In genomic region chr19:50376166-50377050, GRCh38 we compare ENCODE assay signal across 8 cellular contexts. TPM values are rescaled to one million over a fixed set of nuclear protein-coding genes. Genes with fewer than 3 reads are reported as not detected.
DNase-seq lines count a peak whose midpoint lies in the region; ATAC-seq, FAIRE-seq and TF ChIP-seq lines count a peak whose summit lies in the region.

Gene NR1H2, plus strand, starts transcription at chr19:50376457. Its CDS starts 1,149 bp downstream, at chr19:50377606.

- H3K9ac ChIP-seq in OCI-LY3 (ENCODE audit: low read length) (peak within 1 kb of the TSS; percentile 88), endothelial cell of umbilical vein (replicated peaks; ENCODE audit: extremely low read depth, insufficient read depth, low read length) (peak within 1 kb of the TSS; percentile 98)

- peak within 1 kb of the TSS; percentile 99 for H3K4me3 Mint-ChIP-seq in Caco-2 (ENCODE audit: unreplicated experiment)

- 0 out of 2 replicates have a peak, but pooled peaks cover 4% of the 10 kb centered on the region for H4K20me1 ChIP-seq in OCI-LY3 (ENCODE audit: insufficient read depth, low read length)
- no peaks in the 10 kb centered on the region for H4K20me1 ChIP-seq in endothelial cell of umbilical vein (replicated peaks; ENCODE audit: control insufficient read depth, extremely low read depth, insufficient read depth, low read length)

- no peaks in the 10 kb centered on the region for H3K27me3 Mint-ChIP-seq in Caco-2 (ENCODE audit: insufficient read depth, unreplicated experiment)

- H3K4me2 ChIP-seq in OCI-LY3 (ENCODE audit: low read length) (peak within 1 kb of the TSS; percentile 79), endothelial cell of umbilical vein (ENCODE audit: insufficient read depth, low read length) (peak within 1 kb of the TSS; percentile 70)

- H3K4me3 ChIP-seq in Caco-2 (ENCODE audit: low read depth, low read length): peak within 1 kb of the TSS; percentile 72
- peak within 1 kb of the TSS; percentile 83 for H3K4me3 ChIP-seq in OCI-LY3 (ENCODE audit: low read length)
- H3K4me3 ChIP-seq in endothelial cell of umbilical vein (replicated peaks in 1 of 3; ENCODE audit: insufficient read depth in 1 of 3, low read depth in 1 of 3, low read length in 3 of 3): peak within 1 kb of the TSS; percentile 69 to 83 (median 77)

- ATAC-seq in GM21423 (IDR thresholded peaks at IDR 0.05; ENCODE audit: unreplicated experiment): peak; percentile 73

- no peaks in the 10 kb centered on the region for H3K9me1 ChIP-seq in endothelial cell of umbilical vein (replicated peaks; ENCODE audit: control insufficient read depth, extremely low read depth, insufficient read depth, low read length)

- H2AFZ ChIP-seq in OCI-LY3 (ENCODE audit: low read depth, low read length) (peak within 1 kb of the TSS; percentile 65; the same call in 1 of the 2 replicates), endothelial cell of umbilical vein (ENCODE audit: low read depth, low read length) (peak within 1 kb of the TSS; percentile 77)

- TSS peak; percentile 83 for BruUV-seq in Caco-2 (replicated peaks; lab: Mats Ljungman, UMichigan)
- no TSS peak for BruUV-seq in endothelial cell of umbilical vein (replicated peaks; lab: Mats Ljungman, UMichigan)

- POLR2A ChIA-PET in Caco-2 (lab: Charles Lee) (interaction anchor here (0.7 to 1.5 kb wide), 4 partner anchors 8 to 85 kb away, joined by 4 to 10 read pairs (median 7); partner anchors contain the start of gene KCNC3), endothelial cell of umbilical vein (lab: Charles Lee) (interaction anchor here (1.4 kb wide), 1 partner anchor 9 kb away, joined by 4 read pairs; no protein-coding TSS in a partner anchor)

- peak within 1 kb of the TSS; percentile 100 for H3K27ac Mint-ChIP-seq in Caco-2 (ENCODE audit: unreplicated experiment)

- H3K27me3 ChIP-seq in Caco-2 (replicated peaks; ENCODE audit: control insufficient read depth, insufficient read depth, low read length): no peaks in the 10 kb centered on the region
- no peaks in the 10 kb centered on the region for H3K27me3 ChIP-seq in OCI-LY3 (ENCODE audit: low read depth, low read length)
- H3K27me3 ChIP-seq in endothelial cell of umbilical vein (ENCODE audit: control insufficient read depth in 2 of 2, insufficient read depth in 2 of 2, low read length in 2 of 2): no peaks in the 10 kb centered on the region

- TF ChIP-seq POLR2A in endothelial cell of umbilical vein (IDR thresholded peaks at IDR 0.05; ENCODE audit: low read depth, low read length): peak; percentile 64

- H3K4me1 ChIP-seq in Caco-2: no peaks in the 10 kb centered on the region
- peaks cover 3% of the 10 kb centered on the region; the same call in 1 of the 2 replicates for H3K4me1 ChIP-seq in OCI-LY3 (ENCODE audit: low read length)
- peaks cover 13% of the 10 kb centered on the region for H3K4me1 ChIP-seq in endothelial cell of umbilical vein (ENCODE audit: control insufficient read depth, extremely low read depth, insufficient read depth, low read length)

- CTCF ChIA-PET in Caco-2 (lab: Charles Lee): interaction anchor here (0.5 to 1.5 kb wide), 3 partner anchors 31 to 84 kb away, joined by 3 to 13 read pairs (median 7); no protein-coding TSS in a partner anchor
- CTCF ChIA-PET in endothelial cell of umbilical vein (lab: Charles Lee): interaction anchor here (1.0 to 1.1 kb wide), 2 partner anchors 19 to 39 kb away, joined by 3 to 6 read pairs; no protein-coding TSS in a partner anchor

- intact Hi-C loops in Caco-2 (cut with micrococcal nuclease; ENCODE audit: unreplicated experiment) (loop anchor here (1.0 to 2.0 kb wide), 3 partner anchors 8 to 84 kb away; partner anchors contain the start of gene POLD1), endothelial cell of umbilical vein (cut with micrococcal nuclease) (loop anchor here (1.0 to 2.0 kb wide), 4 partner anchors 8 to 348 kb away; partner anchors contain the start of genes JOSD2 and POLD1)

- peak within 1 kb of the TSS; percentile 86 for H3K27ac ChIP-seq in OCI-LY3 (ENCODE audit: low read length)
- H3K27ac ChIP-seq in endothelial cell of umbilical vein (ENCODE audit: insufficient read depth, low read depth, low read length): peak within 1 kb of the TSS; percentile 94

- TF ChIP-seq CTCF in Caco-2 (IDR thresholded peaks at IDR 0.05; ENCODE audit: insufficient read depth in 1 of 2, low read depth in 1 of 2, low read length in 1 of 2, severe bottlenecking in 1 of 2, unreplicated experiment in 1 of 2) (no peak), OCI-LY3 (IDR thresholded peaks at IDR 0.05; ENCODE audit: low read depth, low read length) (no peak), endothelial cell of umbilical vein (IDR thresholded peaks at IDR 0.05; ENCODE audit: extremely low read depth in 1 of 2, insufficient read depth in 1 of 2, low read depth in 1 of 2, low read length in 2 of 2) (no peak)

- peaks cover 37% of the 10 kb centered on the region for H3K36me3 Mint-ChIP-seq in Caco-2 (ENCODE audit: insufficient read depth, unreplicated experiment)

- H3K36me3 ChIP-seq in Caco-2 (ENCODE audit: control insufficient read depth, insufficient read depth, low read length): peaks cover 9% of the 10 kb centered on the region
- peaks cover 28% of the 10 kb centered on the region for H3K36me3 ChIP-seq in OCI-LY3 (replicated peaks; ENCODE audit: low read depth, low read length)
- peaks cover 6 to 25% of the 10 kb centered on the region in 2 experiments for H3K36me3 ChIP-seq in endothelial cell of umbilical vein (ENCODE audit: control insufficient read depth in 2 of 2, extremely low read depth in 1 of 2, insufficient read depth in 2 of 2, low read length in 2 of 2)

- H3K9me3 Mint-ChIP-seq in Caco-2 (ENCODE audit: unreplicated experiment): no peaks in the 10 kb centered on the region

- DNase-seq in Caco-2 (peak; percentile 95 to 96), HuH-7 (ENCODE audit: low spot score) (peak; percentile 89), endothelial cell of umbilical vein (ENCODE audit: low read depth, low spot score) (peak; percentile 96), midbrain (lab: John Stamatoyannopoulos, UW) (peak; percentile 99)
- peak; percentile 95 for DNase-seq in activated CD8-positive, alpha-beta memory T cell treated with anti-CD3 and anti-CD28 coated beads, Interleukin-2, amount 50 U/mL, for 48 hours
- DNase-seq in stimulated activated CD8-positive, alpha-beta memory T cell treated with anti-CD3 and anti-CD28 coated beads, Interleukin-2, amount 100 ng/mL, for 1 hour (ENCODE audit: low read depth in 2 of 2): peak; percentile 88 to 90

- dilution Hi-C loops in endothelial cell of umbilical vein (cut with MboI; ENCODE audit: extremely low pct_ligation_motif_present, low sequenced_read_pairs): no loop called here

- peak; percentile 98 for FAIRE-seq in endothelial cell of umbilical vein (lab: Jason Lieb, UNC)

- no peaks in the 10 kb centered on the region for H3K4me1 Mint-ChIP-seq in Caco-2 (ENCODE audit: low read depth, unreplicated experiment)

- no peaks in the 10 kb centered on the region for H3K9me3 ChIP-seq in Caco-2
- H3K9me3 ChIP-seq in OCI-LY3 (ENCODE audit: insufficient read depth, low read length): no peaks in the 10 kb centered on the region
- H3K9me3 ChIP-seq in endothelial cell of umbilical vein (replicated peaks; ENCODE audit: control insufficient read depth, insufficient read depth, low read length): no peaks in the 10 kb centered on the region

- H3K79me2 ChIP-seq in OCI-LY3 (ENCODE audit: low read length): no peaks in the 10 kb centered on the region
- H3K79me2 ChIP-seq in endothelial cell of umbilical vein (ENCODE audit: control insufficient read depth, insufficient read depth, low read length): peaks cover 1% of the 10 kb centered on the region

TF ChIP-seq in endothelial cell of umbilical vein, 7 proteins besides CTCF, POLR2A, EP300 and RAD21:
- TF ChIP-seq POLR2AphosphoS5 (IDR thresholded peaks at IDR 0.05; ENCODE audit: insufficient read depth, low read depth, low read length): peak; percentile 75
- no peak for TF ChIP-seq EZH2 (IDR thresholded peaks at IDR 0.05; ENCODE audit: borderline replicate concordance, low read depth, low read length, severe bottlenecking)
- TF ChIP-seq GATA2 (IDR thresholded peaks at IDR 0.05; ENCODE audit: insufficient read depth, insufficient read length, low read depth, low read length): no peak
- no peak for TF ChIP-seq FOS (IDR thresholded peaks at IDR 0.05; ENCODE audit: borderline replicate concordance, insufficient read depth, low read length)
- TF ChIP-seq JUN (IDR thresholded peaks at IDR 0.05; ENCODE audit: borderline replicate concordance, insufficient read depth, insufficient read length, low read depth): no peak
- no peak for TF ChIP-seq MYC (IDR thresholded peaks at IDR 0.05; ENCODE audit: low read depth, low read length)
- no peak for TF ChIP-seq MAX (IDR thresholded peaks at IDR 0.05; ENCODE audit: insufficient read depth, insufficient read length)

RNA-seq across cellular contexts. Expression of gene NR1H2, which starts in this region (rescaled TPM):
- total RNA-seq in Caco-2 (2022) (38.3 and 40.3 TPM in 2 replicates), endothelial cell of umbilical vein (46.7 and 50.6 TPM in 2 replicates)
- 48.4 and 67.3 TPM in 2 replicates for polyA plus RNA-seq in endothelial cell of umbilical vein
- polyA plus RNA-seq in endothelial cell of umbilical vein (2011; cell fraction: cytosol; rRNA removed): 23.6 and 35.3 TPM in 2 replicates
- 59.9 and 72.4 TPM in 2 replicates for polyA plus RNA-seq in endothelial cell of umbilical vein (2011; cell fraction: nucleus; rRNA removed)
- polyA plus RNA-seq in endothelial cell of umbilical vein (2012): 30.6 and 44.4 TPM in 2 replicates
- 32.3 and 35.5 TPM in 2 replicates for polyA minus RNA-seq in endothelial cell of umbilical vein
- polyA minus RNA-seq in endothelial cell of umbilical vein (2011; cell fraction: cytosol; rRNA and poly(A)+ RNA removed): 35.7 TPM
- polyA minus RNA-seq in endothelial cell of umbilical vein (2011; cell fraction: nucleus; rRNA and poly(A)+ RNA removed): 24.9 and 35.3 TPM in 2 replicates

Comparison
In these comparisons a context has a peak if more than half of its experiments do, and no peak if none do; other contexts are left out.
1. Peak in every context shown above with its lines: DNase-seq, ATAC-seq, H3K4me3 ChIP-seq and H3K27ac ChIP-seq.